In genomic region chr2:190763901-190764514, GRCh38 we compare ENCODE assay signal across 12 cellular contexts.
DNase-seq lines count a peak whose midpoint lies in the region; ATAC-seq lines count a peak whose summit lies in the region.
"Had no signal": no experiment of that assay in that cellular context is flagged by ENCODE, and none has a peak within 500 bp of the region (broad histone marks: within the 10 kb centered on the region; RNA-seq: fewer than 3 reads in every experiment).

No MANE protein-coding gene starts in this region.

- DNase-seq in activated T-helper 2 cell treated with anti-CD3 and anti-CD28 coated beads, Interferon-gamma antibody, Interleukin-2, Interleukin-4, amounts not matched to agents 10 μg/mL and 5 μg/mL and 100 μg/mL, durations not matched to agents 14 hours and 24 hours and 36 hours (ENCODE audit: low spot score), result no peak
- DNase-seq in stimulated activated CD4-positive, alpha-beta T cell treated with anti-CD3 and anti-CD28 coated beads, Interleukin-15, amount 100 ng/mL, for 24 hours, result peak; percentile 58
- DNase-seq in ureter (ENCODE audit: low spot score) (no peak), cerebellum (ENCODE audit: low spot score) (no peak), NCI-H2196 (lab: John Stamatoyannopoulos, UW; ENCODE audit: unreplicated experiment) (no peak), NCI-H446 treated with DMSO at 0.1 percent for 48 hours (lab: John Stamatoyannopoulos, UW) (no peak)
- DNase-seq: adrenal gland, lower lobe of right lung, T-cell, thyroid gland had no signal

- peaks cover 53% of the 10 kb centered on the region for H3K4me1 Mint-ChIP-seq in activated T-helper 2 cell treated with anti-CD3 and anti-CD28 coated beads, Interferon-gamma antibody, Interleukin-2, Interleukin-4, amounts not matched to agents 10 μg/mL and 5 μg/mL and 100 μg/mL, durations not matched to agents 14 hours and 24 hours and 36 hours (ENCODE audit: low read depth)

- intact Hi-C loops in activated T-helper 2 cell treated with anti-CD3 and anti-CD28 coated beads, Interferon-gamma antibody, Interleukin-2, Interleukin-4, amounts not matched to agents 10 μg/mL and 5 μg/mL and 100 μg/mL, durations not matched to agents 14 hours and 24 hours and 36 hours (cut with micrococcal nuclease), result loop anchor here (1.0 to 5.0 kb wide), 3 partner anchors 27 to 112 kb away; no protein-coding TSS in a partner anchor

- peak; percentile 85 for ATAC-seq in GM18868 (IDR thresholded peaks at IDR 0.05; ENCODE audit: unreplicated experiment)
- ATAC-seq in HG02610 (IDR thresholded peaks at IDR 0.05; ENCODE audit: unreplicated experiment), result peak; percentile 87
- ATAC-seq: lower lobe of right lung had no signal

- no peaks in the 10 kb centered on the region for H3K27me3 Mint-ChIP-seq in activated T-helper 2 cell treated with anti-CD3 and anti-CD28 coated beads, Interferon-gamma antibody, Interleukin-2, Interleukin-4, amounts not matched to agents 10 μg/mL and 5 μg/mL and 100 μg/mL, durations not matched to agents 14 hours and 24 hours and 36 hours (ENCODE audit: low read depth)

- no peaks in the 10 kb centered on the region for H3K36me3 Mint-ChIP-seq in activated T-helper 2 cell treated with anti-CD3 and anti-CD28 coated beads, Interferon-gamma antibody, Interleukin-2, Interleukin-4, amounts not matched to agents 10 μg/mL and 5 μg/mL and 100 μg/mL, durations not matched to agents 14 hours and 24 hours and 36 hours (ENCODE audit: low read depth)
- H3K36me3 Mint-ChIP-seq: T-cell had no signal

- H3K9me3 Mint-ChIP-seq in activated T-helper 2 cell treated with anti-CD3 and anti-CD28 coated beads, Interferon-gamma antibody, Interleukin-2, Interleukin-4, amounts not matched to agents 10 μg/mL and 5 μg/mL and 100 μg/mL, durations not matched to agents 14 hours and 24 hours and 36 hours, result peaks cover 11% of the 10 kb centered on the region
- H3K9me3 Mint-ChIP-seq: T-cell had no signal

- peak overlapping the region; percentile 52 for H3K27ac Mint-ChIP-seq in activated T-helper 2 cell treated with anti-CD3 and anti-CD28 coated beads, Interferon-gamma antibody, Interleukin-2, Interleukin-4, amounts not matched to agents 10 μg/mL and 5 μg/mL and 100 μg/mL, durations not matched to agents 14 hours and 24 hours and 36 hours
- H3K27ac Mint-ChIP-seq: T-cell had no signal

- H3K4me3 Mint-ChIP-seq in activated T-helper 2 cell treated with anti-CD3 and anti-CD28 coated beads, Interferon-gamma antibody, Interleukin-2, Interleukin-4, amounts not matched to agents 10 μg/mL and 5 μg/mL and 100 μg/mL, durations not matched to agents 14 hours and 24 hours and 36 hours (ENCODE audit: low read depth), result no peak overlapping the region
- H3K4me3 Mint-ChIP-seq: T-cell had no signal
